ENCODE assay signal across 29 cellular contexts in the genomic region with DNA sequence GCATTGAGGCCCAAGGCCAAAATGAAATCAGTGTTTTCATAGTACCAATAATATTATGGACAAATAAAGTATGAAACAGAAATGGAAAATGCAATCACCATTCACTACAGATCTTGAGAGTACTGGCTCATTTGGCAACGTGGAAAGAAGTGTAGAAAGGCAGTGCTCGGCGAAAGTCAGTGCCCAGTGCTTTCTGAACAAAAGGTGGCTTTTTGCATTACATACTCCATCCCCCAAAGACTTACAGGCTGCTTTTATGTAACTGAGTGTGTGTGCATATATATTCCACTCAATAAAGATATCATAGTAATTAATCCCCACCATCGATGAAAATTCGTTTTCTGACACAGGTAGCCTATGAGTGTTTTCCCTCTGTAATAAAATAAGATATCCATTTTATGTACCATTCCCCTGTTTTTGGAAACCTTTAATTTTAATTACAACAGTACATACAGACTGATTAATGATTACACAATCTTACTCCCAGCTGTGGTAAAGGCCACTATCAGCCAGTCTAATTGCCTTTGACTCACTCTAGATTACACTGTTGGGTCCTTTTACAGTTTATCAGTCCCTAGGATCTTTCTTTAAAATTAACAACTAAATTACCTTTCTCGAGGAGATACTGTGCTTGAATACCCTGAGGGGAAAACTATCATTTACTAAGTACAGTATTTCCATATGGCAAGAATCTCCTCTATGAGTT.
DNase-seq lines count a peak whose midpoint lies in the region; ATAC-seq and TF ChIP-seq lines count a peak whose summit lies in the region.
"Had no signal": no experiment of that assay in that cellular context is flagged by ENCODE, and none has a peak within 500 bp of the region (broad histone marks: within the 10 kb centered on the region; RNA-seq: fewer than 3 reads in every experiment).

No MANE protein-coding gene starts in this region.

- POLR2A ChIA-PET in SK-N-SH (lab: Yijun Ruan, JAX) (no interaction called here), Panc1 (lab: Charles Lee) (no interaction called here)

- H3F3A ChIP-seq in SK-N-SH (replicated peaks; ENCODE audit: insufficient read depth) = no peaks in the 10 kb centered on the region

- no peaks in the 10 kb centered on the region for H3K79me2 ChIP-seq in SK-N-SH (ENCODE audit: insufficient read depth)

- in situ Hi-C loops in Panc1 (cut with HindIII; ENCODE audit: low pct_unique_long_range_greater_than_20kb, low sequenced_read_pairs) = no loop called here

- intact Hi-C loops in Panc1 (cut with micrococcal nuclease; ENCODE audit: unreplicated experiment) = no loop called here

- H4K20me1 ChIP-seq in SK-N-SH (ENCODE audit: insufficient read depth) = no peaks in the 10 kb centered on the region

- no peaks in the 10 kb centered on the region for H3K9me2 ChIP-seq in SK-N-SH

- H3K27me3 ChIP-seq in SK-N-SH (ENCODE audit: insufficient read depth) = no peaks in the 10 kb centered on the region
- H3K27me3 ChIP-seq in Panc1 (ENCODE audit: control insufficient read depth, insufficient read depth, low read length) = no peaks in the 10 kb centered on the region
- H3K27me3 ChIP-seq: ascending aorta, cardiac muscle cell, gastrocnemius medialis, suprapubic skin had no signal

- TF ChIP-seq EP300 in SK-N-SH (IDR thresholded peaks at IDR 0.05; ENCODE audit: borderline replicate concordance in 1 of 2, low read depth in 1 of 2, low read length in 1 of 2) = no peak

- BruUV-seq in Panc1 (replicated peaks; lab: Mats Ljungman, UMichigan) = no TSS peak

- no peak overlapping the region for H3K9ac ChIP-seq in SK-N-SH

- H3K4me1 ChIP-seq in SK-N-SH (ENCODE audit: control insufficient read depth in 1 of 2, insufficient read depth in 2 of 2, low read depth in 1 of 2, low read length in 1 of 2) = peaks cover 0 to 3% of the 10 kb centered on the region in 2 experiments; a peak in 2 of 4 replicates
- H3K4me1 ChIP-seq in Panc1 (ENCODE audit: control insufficient read depth, insufficient read depth, low read length) = no peaks in the 10 kb centered on the region; the same call in 1 of the 2 replicates
- H3K4me1 ChIP-seq: A549, ascending aorta, gastrocnemius medialis, suprapubic skin had no signal

- H3K4me2 ChIP-seq in SK-N-SH = no peak overlapping the region
- H3K4me2 ChIP-seq: A549 had no signal

- no peak for TF ChIP-seq RAD21 in SK-N-SH (IDR thresholded peaks at IDR 0.05; ENCODE audit: low read length)

- TF ChIP-seq CTCF in SK-N-SH (IDR thresholded peaks at IDR 0.05) = no peak
- no peak for TF ChIP-seq CTCF in Panc1 (IDR thresholded peaks at IDR 0.05)

- 61% methylated on average over 6 of the region's 6 CpGs for WGBS in SK-N-SH (ENCODE audit: low lambda C conversion rate)

- H3K36me3 ChIP-seq in SK-N-SH (replicated peaks in 1 of 2; ENCODE audit: control insufficient read depth in 1 of 2, insufficient read depth in 2 of 2, low read length in 1 of 2) (no peaks in the 10 kb centered on the region), Panc1 (ENCODE audit: control insufficient read depth, insufficient read depth, low read length) (no peaks in the 10 kb centered on the region)
- H3K36me3 ChIP-seq: ascending aorta, cardiac muscle cell, gastrocnemius medialis, suprapubic skin had no signal

- no peak overlapping the region for H2AFZ ChIP-seq in SK-N-SH (ENCODE audit: low read depth)

- CTCF ChIA-PET in SK-N-SH (lab: Yijun Ruan, JAX) (no interaction called here), Panc1 (lab: Charles Lee) (no interaction called here)

- H3K4me3 ChIP-seq in SK-N-SH (ENCODE audit: low read depth in 2 of 2, low read length in 1 of 2) = no peak overlapping the region
- H3K4me3 ChIP-seq in Panc1 (ENCODE audit: low read depth in 2 of 2, low read length in 2 of 2) = no peak overlapping the region
- H3K4me3 ChIP-seq: A549, ascending aorta, cardiac muscle cell, gastrocnemius medialis, suprapubic skin had no signal

- H3K27ac ChIP-seq in SK-N-SH (ENCODE audit: low read depth in 2 of 2, low read length in 1 of 2) (peak overlapping the region in 1 of 2 experiments; percentile 16; a peak in 1 of 4 replicates), Panc1 (ENCODE audit: low read length) (peak overlapping the region; percentile 48; the same call in 1 of the 2 replicates)
- H3K27ac ChIP-seq: A549, ascending aorta, cardiac muscle cell, gastrocnemius medialis, suprapubic skin, VCaP had no signal

- H3K9me3 ChIP-seq in SK-N-SH (no peaks in the 10 kb centered on the region), Panc1 (ENCODE audit: control insufficient read depth, insufficient read depth, low read depth, low read length) (no peaks in the 10 kb centered on the region)
- H3K9me3 ChIP-seq: A549, ascending aorta, gastrocnemius medialis, suprapubic skin had no signal

- ATAC-seq in SK-N-SH treated with all-trans-retinoic acid at 6 μM for 48 hours (no peak), Panc1 (no peak), GM19467 (IDR thresholded peaks at IDR 0.05; ENCODE audit: unreplicated experiment) (no peak), HG02610 (IDR thresholded peaks at IDR 0.05; ENCODE audit: unreplicated experiment) (no peak)
- ATAC-seq: A549, gastrocnemius medialis, left cardiac atrium, right cardiac atrium had no signal

- DNase-seq in SK-N-SH (no peak), Panc1 (ENCODE audit: low read depth, low spot score) (no peak), left kidney (ENCODE audit: low read depth, low spot score) (peak; percentile 18), NOMO-1 treated with DMSO at 0.1 percent for 48 hours (lab: John Stamatoyannopoulos, UW; ENCODE audit: unreplicated experiment) (no peak), SHP77 treated with DMSO at 0.1 percent for 48 hours (lab: John Stamatoyannopoulos, UW) (no peak)
- DNase-seq: activated CD4-positive, alpha-beta T cell treated with anti-CD3 and anti-CD28 coated beads for 48 hours; activated effector memory CD4-positive, alpha-beta T cell treated with anti-CD3 and anti-CD28 coated beads, Interleukin-2, amount 50 U/mL, for 16 hours; activated naive CD8-positive, alpha-beta T cell treated with anti-CD3 and anti-CD28 coated beads for 36 hours; activated T-cell treated with anti-CD3 and anti-CD28 coated beads, Interleukin-2, amount 50 U/mL, for 24 hours; Calu3; DND-41; gastrocnemius medialis; hypothalamus; left cardiac atrium; NCI-H187; NCI-H524; posterior cingulate gyrus; right cardiac atrium; Right ventricle myocardium superior; stimulated activated CD4-positive, alpha-beta T cell treated with anti-CD3 and anti-CD28 coated beads, Interleukin-1b, Interleukin-23, amount 100 ng/mL, for 48 hours; stimulated activated naive CD4-positive, alpha-beta T cell treated with Interleukin-2 at 50 U/mL for 16 hours had no signal

TF ChIP-seq in SK-N-SH, 30 proteins besides CTCF, POLR2A, EP300 and RAD21:
- 0 out of 2 replicates have a peak, but pooled peaks have one; percentile 10 for TF ChIP-seq RCOR1 (IDR thresholded peaks at IDR 0.05; ENCODE audit: low read length)
- TF ChIP-seq POLR2AphosphoS5 (IDR thresholded peaks at IDR 0.05; ENCODE audit: low read depth, low read length) = no peak
- peak; percentile 67; the same call in 1 of the 2 replicates for TF ChIP-seq GATA2 (CRISPR knock-in tag; IDR thresholded peaks at IDR 0.05)

TF ChIP-seq in SK-N-SH treated with all-trans-retinoic acid at 6 μM for 48 hours, 23 proteins besides CTCF, POLR2A, EP300 and RAD21:
- no peak for TF ChIP-seq ZFP30 (CRISPR knock-in tag; IDR thresholded peaks at IDR 0.05)
- TF ChIP-seq, protein P1, sequence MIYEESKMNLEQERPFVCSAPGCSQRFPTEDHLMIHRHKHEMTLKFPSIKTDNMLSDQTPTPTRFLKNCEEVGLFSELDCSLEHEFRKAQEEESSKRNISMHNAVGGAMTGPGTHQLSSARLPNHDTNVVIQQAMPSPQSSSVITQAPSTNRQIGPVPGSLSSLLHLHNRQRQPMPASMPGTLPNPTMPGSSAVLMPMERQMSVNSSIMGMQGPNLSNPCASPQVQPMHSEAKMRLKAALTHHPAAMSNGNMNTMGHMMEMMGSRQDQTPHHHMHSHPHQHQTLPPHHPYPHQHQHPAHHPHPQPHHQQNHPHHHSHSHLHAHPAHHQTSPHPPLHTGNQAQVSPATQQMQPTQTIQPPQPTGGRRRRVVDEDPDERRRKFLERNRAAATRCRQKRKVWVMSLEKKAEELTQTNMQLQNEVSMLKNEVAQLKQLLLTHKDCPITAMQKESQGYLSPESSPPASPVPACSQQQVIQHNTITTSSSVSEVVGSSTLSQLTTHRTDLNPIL (CRISPR knock-in tag; IDR thresholded peaks at IDR 0.05; ENCODE audit: low read depth) = no peak
- TF ChIP-seq ZC3H10 (CRISPR knock-in tag; IDR thresholded peaks at IDR 0.05) = no peak
- no peak for TF ChIP-seq GLIS3 (CRISPR knock-in tag; IDR thresholded peaks at IDR 0.05)
- no peak for TF ChIP-seq SNAI2 (CRISPR knock-in tag; IDR thresholded peaks at IDR 0.05)
- no peak for TF ChIP-seq ISL1 (CRISPR knock-in tag; IDR thresholded peaks at IDR 0.05)
- no peak for TF ChIP-seq ZNF8 (CRISPR knock-in tag; IDR thresholded peaks at IDR 0.05)
- no peak for TF ChIP-seq PPARA (CRISPR knock-in tag; IDR thresholded peaks at IDR 0.05; ENCODE audit: borderline replicate concordance)
- TF ChIP-seq CSDC2 (CRISPR knock-in tag; IDR thresholded peaks at IDR 0.05) = no peak
- no peak for TF ChIP-seq TCF4 (CRISPR knock-in tag; IDR thresholded peaks at IDR 0.05; ENCODE audit: borderline replicate concordance)
